ENCODE assay signal across 12 cellular contexts in the genomic region with DNA sequence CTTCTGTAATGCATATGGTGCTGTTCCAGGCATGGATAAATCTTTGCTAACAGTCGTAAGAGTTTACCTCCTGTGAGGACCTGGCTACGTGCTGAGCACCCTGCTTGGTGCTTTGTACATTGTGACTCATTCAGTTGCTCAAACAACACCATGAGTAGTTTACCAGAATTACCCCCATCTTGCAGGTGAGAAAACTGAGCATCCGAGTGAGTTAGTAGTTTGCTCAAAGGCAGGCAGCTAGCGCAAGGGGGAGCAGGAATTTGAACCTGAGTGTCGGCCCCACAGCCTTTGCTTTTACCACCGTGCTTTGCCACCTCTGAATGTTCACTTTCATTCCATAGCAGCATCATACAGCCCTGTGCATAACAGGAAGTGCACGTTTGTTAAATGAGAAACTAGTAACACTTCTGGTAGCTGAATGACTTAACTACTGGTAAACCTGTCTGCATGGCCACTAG.
A peak's percentile ranks its signal among the peaks of the same experiment; 100 is the strongest.
DNase-seq lines count a peak whose midpoint lies in the region; ATAC-seq, FAIRE-seq and TF ChIP-seq lines count a peak whose summit lies in the region.
"Had no signal": no experiment of that assay in that cellular context is flagged by ENCODE, and none has a peak within 500 bp of the region (broad histone marks: within the 10 kb centered on the region; RNA-seq: fewer than 3 reads in every experiment).

No MANE protein-coding gene starts in this region.

- H3K9ac ChIP-seq in K562 (ENCODE audit: insufficient read depth in 1 of 2, low read depth in 2 of 2, low read length in 2 of 2): no peak overlapping the region

- DNase-seq in CD8-positive, alpha-beta T cell: peak in 5 of 7 experiments; percentile 1 to 56 (median 17)
- DNase-seq in K562 (ENCODE audit: extremely low read depth in 1 of 4, low spot score in 3 of 4): no peak
- DNase-seq in HPDE6-E6E7 (ENCODE audit: extremely low spot score): no peak
- no peak for DNase-seq in SHP77 treated with DMSO at 0.1 percent for 48 hours (lab: John Stamatoyannopoulos, UW)
- no peak for DNase-seq in DMS153 (lab: John Stamatoyannopoulos, UW)
- DNase-seq in SW480 (ENCODE audit: low spot score): no peak
- DNase-seq: cerebellar nuclear complex, COR-L47, left lung had no signal

- no peaks in the 10 kb centered on the region for H3K36me3 ChIP-seq in CD8-positive, alpha-beta T cell (ENCODE audit: insufficient read depth, low read length)
- peaks cover 26% of the 10 kb centered on the region for H3K36me3 ChIP-seq in K562 (ENCODE audit: control insufficient read depth, insufficient read depth, low read length)

- peak overlapping the region; percentile 55 for H3K27ac Mint-ChIP-seq in CD8-positive, alpha-beta T cell

- 86% methylated on average over 7 of the region's 7 CpGs for WGBS in K562 (ENCODE audit: insufficient coverage, low coverage, missing lambda C conversion rate)

- H3K4me1 Mint-ChIP-seq in CD8-positive, alpha-beta T cell (ENCODE audit: low read depth): peaks cover 6% of the 10 kb centered on the region

- intact Hi-C loops in CD8-positive, alpha-beta T cell (cut with DNase I, micrococcal nuclease): no loop called here
- intact Hi-C loops in K562 (cut with micrococcal nuclease): no loop called here

- H3K27me3 ChIP-seq in CD8-positive, alpha-beta T cell (ENCODE audit: insufficient read depth, low read length): no peaks in the 10 kb centered on the region
- no peaks in the 10 kb centered on the region for H3K27me3 ChIP-seq in K562 (ENCODE audit: control insufficient read depth in 2 of 2, insufficient read depth in 2 of 2, low read length in 2 of 2)
- H3K27me3 ChIP-seq: left lung had no signal

- no peaks in the 10 kb centered on the region for H3K9me3 Mint-ChIP-seq in CD8-positive, alpha-beta T cell

- no peaks in the 10 kb centered on the region for H3K9me3 ChIP-seq in CD8-positive, alpha-beta T cell (ENCODE audit: low read length)
- no peaks in the 10 kb centered on the region for H3K9me3 ChIP-seq in K562 (replicated peaks; ENCODE audit: control insufficient read depth, insufficient read depth, low read depth, low read length)
- H3K9me3 ChIP-seq: left lung had no signal

- no peak for TF ChIP-seq CTCF in CD8-positive, alpha-beta T cell (IDR thresholded peaks at IDR 0.05)
- TF ChIP-seq CTCF in K562 (IDR thresholded peaks at IDR 0.05 in 2 of 3, conservative IDR thresholded peaks at IDR 0.05 in 1 of 3; ENCODE audit: insufficient read depth in 2 of 3, low read depth in 1 of 3, low read length in 3 of 3): no peak

- H3K4me3 ChIP-seq in CD8-positive, alpha-beta T cell (ENCODE audit: low read depth, low read length): no peak overlapping the region
- no peak overlapping the region for H3K4me3 ChIP-seq in K562
- H3K4me3 ChIP-seq: left lung had no signal

- no peak for TF ChIP-seq EP300 in K562 (IDR thresholded peaks at IDR 0.05; ENCODE audit: low read length)

- no peak overlapping the region for H3K27ac ChIP-seq in CD8-positive, alpha-beta T cell (ENCODE audit: low read depth, low read length)
- H3K27ac ChIP-seq in K562 (ENCODE audit: extremely low read depth, low read depth, low read length): no peak overlapping the region
- H3K27ac ChIP-seq: left lung had no signal

- CTCF ChIA-PET in CD8-positive, alpha-beta T cell (lab: Charles Lee): interaction anchor here (1.0 to 1.8 kb wide), 3 partner anchors 27 to 337 kb away, joined by 4 to 9 read pairs (median 4); no protein-coding TSS in a partner anchor
- CTCF ChIA-PET in K562 (lab: Yijun Ruan, JAX; ENCODE audit: low intra/inter-chr PET ratio): no interaction called here

- H2AFZ ChIP-seq in K562 (ENCODE audit: low read depth, low read length): no peak overlapping the region

- peak overlapping the region; percentile 60 for H3K4me3 Mint-ChIP-seq in CD8-positive, alpha-beta T cell

- in situ Hi-C loops in K562 (cut with MboI): no loop called here

- ATAC-seq in CD8-positive, alpha-beta T cell: peak; percentile 76
- ATAC-seq in GM19467 (IDR thresholded peaks at IDR 0.05; ENCODE audit: unreplicated experiment): peak; percentile 94
- peak; percentile 81 for ATAC-seq in HG03439 (IDR thresholded peaks at IDR 0.05; ENCODE audit: unreplicated experiment)
- ATAC-seq in K562: no peak
- ATAC-seq: left lung, Right ventricle myocardium inferior had no signal

- no peaks in the 10 kb centered on the region for H3K27me3 Mint-ChIP-seq in CD8-positive, alpha-beta T cell (ENCODE audit: low read depth)

- no peaks in the 10 kb centered on the region for H3K9me1 ChIP-seq in K562 (ENCODE audit: control insufficient read depth, insufficient read depth, low read length)

- no peaks in the 10 kb centered on the region for H4K20me1 ChIP-seq in K562 (replicated peaks; ENCODE audit: control insufficient read depth, insufficient read depth, low read length)

- no peaks in the 10 kb centered on the region for H3K79me2 ChIP-seq in K562 (ENCODE audit: control insufficient read depth, insufficient read depth, low read length)

- TF ChIP-seq POLR2A in K562 (conservative IDR thresholded peaks at IDR 0.05): no peak

- no peak for TF ChIP-seq RAD21 in K562 (CRISPR knock-in tag; conservative IDR thresholded peaks at IDR 0.05 in 1 of 2, IDR thresholded peaks at IDR 0.05 in 1 of 2)

- POLR2A ChIA-PET in CD8-positive, alpha-beta T cell (lab: Charles Lee): no interaction called here
- POLR2A ChIA-PET in K562 (lab: Yijun Ruan, JAX): no interaction called here

- H3K4me2 ChIP-seq in K562 (ENCODE audit: insufficient read depth, low read length): no peak overlapping the region

- no TSS peak for BruUV-seq in K562 (replicated peaks; lab: Mats Ljungman, UMichigan)

- H3K4me1 ChIP-seq in CD8-positive, alpha-beta T cell (ENCODE audit: insufficient read depth, low read length): no peaks in the 10 kb centered on the region
- no peaks in the 10 kb centered on the region for H3K4me1 ChIP-seq in K562 (replicated peaks in 1 of 2; ENCODE audit: control insufficient read depth in 2 of 2, insufficient read depth in 2 of 2, low read length in 2 of 2)
- H3K4me1 ChIP-seq: left lung had no signal

- H3K36me3 Mint-ChIP-seq in CD8-positive, alpha-beta T cell: peaks cover 5% of the 10 kb centered on the region

- FAIRE-seq in K562 (lab: Jason Lieb, UNC): no peak

TF ChIP-seq in K562, 482 proteins besides CTCF, POLR2A, EP300 and RAD21:
- peak; percentile 15 for TF ChIP-seq RBM25 (IDR thresholded peaks at IDR 0.05; ENCODE audit: low read depth, low read length, severe bottlenecking)
- TF ChIP-seq, protein P1, sequence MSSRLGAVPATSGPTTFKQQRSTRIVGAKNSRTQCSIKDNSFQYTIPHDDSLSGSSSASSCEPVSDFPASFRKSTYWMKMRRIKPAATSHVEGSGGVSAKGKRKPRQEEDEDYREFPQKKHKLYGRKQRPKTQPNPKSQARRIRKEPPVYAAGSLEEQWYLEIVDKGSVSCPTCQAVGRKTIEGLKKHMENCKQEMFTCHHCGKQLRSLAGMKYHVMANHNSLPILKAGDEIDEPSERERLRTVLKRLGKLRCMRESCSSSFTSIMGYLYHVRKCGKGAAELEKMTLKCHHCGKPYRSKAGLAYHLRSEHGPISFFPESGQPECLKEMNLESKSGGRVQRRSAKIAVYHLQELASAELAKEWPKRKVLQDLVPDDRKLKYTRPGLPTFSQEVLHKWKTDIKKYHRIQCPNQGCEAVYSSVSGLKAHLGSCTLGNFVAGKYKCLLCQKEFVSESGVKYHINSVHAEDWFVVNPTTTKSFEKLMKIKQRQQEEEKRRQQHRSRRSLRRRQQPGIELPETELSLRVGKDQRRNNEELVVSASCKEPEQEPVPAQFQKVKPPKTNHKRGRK (tag; IDR thresholded peaks at IDR 0.05): no peak
- peak; percentile 39 for TF ChIP-seq SPI1 (IDR thresholded peaks at IDR 0.05; ENCODE audit: borderline replicate concordance, low read depth, low read length)

Comparison
In these comparisons a context has a peak if more than half of its experiments do, and no peak if none do; other contexts are left out.
1. DNase-seq: peak in CD8-positive, alpha-beta T cell (5 of 7); none in K562 (0 of 4), HPDE6-E6E7 (single experiment), SHP77 treated with DMSO at 0.1 percent for 48 hours (single experiment), DMS153 (single experiment) and SW480 (single experiment).